8 cellular contexts compared by ENCODE assay signal in genomic region chr18:45621068-45621511, GRCh38. TPM values are rescaled to one million over a fixed set of nuclear protein-coding genes. Genes with fewer than 3 reads are reported as not detected.
DNase-seq lines count a peak whose midpoint lies in the region; ATAC-seq and TF ChIP-seq lines count a peak whose summit lies in the region.

No MANE protein-coding gene starts in this region.

- H4K20me1 ChIP-seq in Loucy (ENCODE audit: insufficient read depth, low read length, poor library complexity, severe bottlenecking), result no peaks in the 10 kb centered on the region

- H3K4me3 ChIP-seq in Loucy (ENCODE audit: low read length, poor library complexity, severe bottlenecking), result no peak overlapping the region
- H3K4me3 ChIP-seq in body of pancreas, result no peak overlapping the region

- no peak for TF ChIP-seq POLR2A in body of pancreas (IDR thresholded peaks at IDR 0.05)

- H3K4me2 ChIP-seq in Loucy (ENCODE audit: low read depth, low read length, poor library complexity, severe bottlenecking), result no peak overlapping the region

- TF ChIP-seq CTCF in Loucy (conservative IDR thresholded peaks at IDR 0.05; ENCODE audit: low read length), result peak; percentile 99
- TF ChIP-seq CTCF in body of pancreas (IDR thresholded peaks at IDR 0.05), result peak; percentile 53 to 89 (median 70)

- intact Hi-C loops in body of pancreas (cut with DNase I), result no loop called here

- H3K4me1 ChIP-seq in Loucy (ENCODE audit: insufficient read depth, low read length, poor library complexity, severe bottlenecking) (no peaks in the 10 kb centered on the region), body of pancreas (no peaks in the 10 kb centered on the region)

- DNase-seq in COR-L47 (lab: John Stamatoyannopoulos, UW) (peak; percentile 68), body of pancreas (peak; percentile 24 to 40 (median 30)), kidney tubule cell (ENCODE audit: low spot score) (peak; percentile 51)
- peak; percentile 3 to 28 (median 17) for DNase-seq in stimulated activated CD4-positive, alpha-beta T cell treated with anti-CD3 and anti-CD28 coated beads, TNF-alpha, amount 100 ng/mL, for 24 hours (ENCODE audit: low read depth in 3 of 3)

- H3K9me2 ChIP-seq in Loucy (replicated peaks; ENCODE audit: low read depth, low read length), result no peaks in the 10 kb centered on the region

- WGBS in body of pancreas, 2 donors, result 3 to 7% methylated on average over 5 of the region's 5 CpGs

- ATAC-seq in GM19463 (IDR thresholded peaks at IDR 0.05; ENCODE audit: unreplicated experiment) (peak; percentile 83), SK-N-SH treated with all-trans-retinoic acid at 6 μM for 48 hours (peak; percentile 64), body of pancreas (peak; percentile 58), GM19467 (IDR thresholded peaks at IDR 0.05; ENCODE audit: unreplicated experiment) (no peak)

- H3K27me3 ChIP-seq in Loucy (ENCODE audit: insufficient read depth, low read length, poor library complexity, severe bottlenecking) (no peaks in the 10 kb centered on the region), body of pancreas (no peaks in the 10 kb centered on the region)

- H3K9ac ChIP-seq in Loucy (ENCODE audit: low read depth, low read length, poor library complexity, severe bottlenecking), result no peak overlapping the region

- H3F3A ChIP-seq in Loucy (ENCODE audit: low read depth), result no peaks in the 10 kb centered on the region

- H3K36me3 ChIP-seq in Loucy (ENCODE audit: insufficient read depth, low read length) (no peaks in the 10 kb centered on the region), body of pancreas (replicated peaks in 1 of 2; ENCODE audit: insufficient read depth in 1 of 2, low read depth in 2 of 2) (no peaks in the 10 kb centered on the region)

- no peak overlapping the region for H2AFZ ChIP-seq in Loucy (ENCODE audit: low read length)

- no peaks in the 10 kb centered on the region for H3K9me3 ChIP-seq in Loucy (ENCODE audit: insufficient read depth, low read depth, low read length)
- no peaks in the 10 kb centered on the region for H3K9me3 ChIP-seq in body of pancreas

- no peak overlapping the region for H3K27ac ChIP-seq in body of pancreas

- H3K79me2 ChIP-seq in Loucy (ENCODE audit: insufficient read depth, low read length), result no peaks in the 10 kb centered on the region

TF ChIP-seq in SK-N-SH treated with all-trans-retinoic acid at 6 μM for 48 hours, 23 proteins besides CTCF, POLR2A, EP300 and RAD21:
- no peak for TF ChIP-seq BACH2 (CRISPR knock-in tag; IDR thresholded peaks at IDR 0.05; ENCODE audit: borderline replicate concordance)

RNA-seq across cellular contexts. Expression of gene SLC14A2, which starts 5.8 kb away (rescaled TPM):
- total RNA-seq in body of pancreas, result not detected

Comparison
In these comparisons a context has a peak if more than half of its experiments do, and no peak if none do; other contexts are left out.
1. DNase-seq: peak in every context shown above with its lines; median percentile 68 in COR-L47; 51 in kidney tubule cell; 30 in body of pancreas; 17 in stimulated activated CD4-positive, alpha-beta T cell treated with anti-CD3 and anti-CD28 coated beads, TNF-alpha, amount 100 ng/mL, for 24 hours.